ENCODE assay signal across 18 cellular contexts in genomic region chr18:74453011-74453571, GRCh38. TPM values are rescaled to one million over a fixed set of nuclear protein-coding genes. Genes with fewer than 3 reads are reported as not detected.
"Had no signal": no experiment of that assay in that cellular context is flagged by ENCODE, and none has a peak within 500 bp of the region (broad histone marks: within the 10 kb centered on the region; RNA-seq: fewer than 3 reads in every experiment).

No MANE protein-coding gene starts in this region.

- H3K4me3 ChIP-seq: lower lobe of right lung, SK-N-MC, thyroid gland had no signal

- H3K36me3 ChIP-seq: lower lobe of right lung, thyroid gland, WERI-Rb-1 had no signal

- H3K27ac ChIP-seq: lower lobe of right lung, SK-N-MC, thyroid gland, WERI-Rb-1 had no signal

- DNase-seq: activated CD4-positive, alpha-beta memory T cell treated with anti-CD3 and anti-CD28 coated beads, Interleukin-2, amount 10 ng/mL, durations not matched to agents 7 days and 5 days; activated CD4-positive, alpha-beta T cell treated with anti-CD3 and anti-CD28 coated beads for 36 hours; activated gamma-delta T cell treated with Interleukin-2 at 50 U/mL for 16 hours; activated naive CD8-positive, alpha-beta T cell treated with anti-CD3 and anti-CD28 coated beads, Interleukin-2, amount 10 ng/mL, durations not matched to agents 7 days and 5 days; activated T-cell treated with anti-CD3 and anti-CD28 coated beads, Interleukin-2, amount 50 U/mL, for 48 hours; cortex of kidney; foreskin fibroblast; lower lobe of right lung; naive thymus-derived CD4-positive, alpha-beta T cell; stimulated activated CD4-positive, alpha-beta T cell treated with anti-CD3 and anti-CD28 coated beads, Interleukin-15, amount 100 ng/mL, for 24 hours; stimulated activated CD4-positive, alpha-beta T cell treated with anti-CD3 and anti-CD28 coated beads, Interleukin-4, amount 100 ng/mL, for 24 hours; stimulated activated naive CD8-positive, alpha-beta T cell treated with anti-CD3 and anti-CD28 coated beads, Interleukin-15, amount 100 ng/mL, for 72 hours; T-cell; WERI-Rb-1 had no signal

- H3K9me3 ChIP-seq: lower lobe of right lung, thyroid gland had no signal

RNA-seq across cellular contexts. Expression of gene DIPK1C, which starts 4.0 kb away (rescaled TPM):
- total RNA-seq: activated CD4-positive, alpha-beta memory T cell treated with anti-CD3 and anti-CD28 coated beads, Interleukin-2, amount 10 ng/mL, durations not matched to agents 7 days and 5 days; activated CD4-positive, alpha-beta T cell treated with anti-CD3 and anti-CD28 coated beads for 36 hours; activated naive CD8-positive, alpha-beta T cell treated with anti-CD3 and anti-CD28 coated beads, Interleukin-2, amount 10 ng/mL, durations not matched to agents 7 days and 5 days; astrocyte; lower lobe of right lung; naive thymus-derived CD4-positive, alpha-beta T cell; progenitor cell of endocrine pancreas; T-cell; thyroid gland had no signal
- polyA plus RNA-seq: naive thymus-derived CD4-positive, alpha-beta T cell had no signal
